Comparison of ENCODE assay signal across 25 cellular contexts in the genomic region with DNA sequence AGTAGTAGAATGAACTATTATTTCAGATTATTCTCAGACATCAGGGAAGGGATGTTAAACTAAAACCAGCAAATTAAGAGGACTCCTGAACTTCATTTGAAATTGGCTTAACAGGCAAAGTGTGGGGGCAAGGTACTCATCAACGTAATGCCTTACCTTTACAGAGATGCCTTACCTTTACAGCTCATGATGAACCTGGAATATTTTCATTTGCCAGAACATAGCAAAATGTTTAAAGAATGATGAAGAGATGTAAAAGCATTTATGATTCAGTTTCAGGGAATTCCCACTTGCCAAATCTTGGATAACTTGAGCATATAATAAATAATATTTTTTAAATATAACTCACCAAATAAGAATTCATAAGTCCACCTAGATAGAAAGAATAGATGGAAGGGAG.
"Had no signal": no experiment of that assay in that cellular context is flagged by ENCODE, and none has a peak within 500 bp of the region (broad histone marks: within the 10 kb centered on the region; RNA-seq: fewer than 3 reads in every experiment).

No MANE protein-coding gene starts in this region.

- H3K9ac ChIP-seq: neural progenitor cell, parathyroid adenoma had no signal

- H3K79me2 ChIP-seq: parathyroid adenoma had no signal

- ATAC-seq: left lobe of liver; mucosa of descending colon; right lobe of liver; stimulated activated naive B cell treated with anti-CD40 and anti-IgM and Interleukin-4, amounts not matched to agents 10 μg/mL and 1 μg/mL and 100 μg/mL, for 72 hours had no signal

- H3K27me3 Mint-ChIP-seq: naive B cell; progenitor cell of endocrine pancreas; stimulated activated naive B cell treated with anti-CD40 and anti-IgM and Interleukin-4, amounts not matched to agents 10 μg/mL and 1 μg/mL and 100 μg/mL, for 72 hours; stimulated activated naive CD8-positive, alpha-beta T cell treated with anti-CD3 and anti-CD28 coated beads, Interleukin-15, Interleukin-2, amounts not matched to agents 100 ng/mL and 50 ng/mL, for 24 hours had no signal

- H3K27ac Mint-ChIP-seq: immature natural killer cell; mesothelial cell of epicardium; naive B cell; nephron; neural progenitor cell; progenitor cell of endocrine pancreas; stimulated activated naive B cell treated with anti-CD40 and anti-IgM and Interleukin-4, amounts not matched to agents 10 μg/mL and 1 μg/mL and 100 μg/mL, for 72 hours; stimulated activated naive CD8-positive, alpha-beta T cell treated with anti-CD3 and anti-CD28 coated beads, Interleukin-15, Interleukin-2, amounts not matched to agents 100 ng/mL and 50 ng/mL, for 24 hours had no signal

- DNase-seq: colonic mucosa; effector memory CD4-positive, alpha-beta T cell; erythroblast; esophagus squamous epithelium; hypothalamus; immature natural killer cell; kidney; mesenchymal stem cell; mucosa of descending colon; naive B cell; right lobe of liver; stimulated activated CD4-positive, alpha-beta T cell treated with anti-CD3 and anti-CD28 coated beads, Interleukin-15, amount 100 ng/mL, for 24 hours; stimulated activated CD4-positive, alpha-beta T cell treated with anti-CD3 and anti-CD28 coated beads, Interleukin-2, amount 100 ng/mL, for 48 hours; stimulated activated naive B cell treated with anti-CD40 and anti-IgM and Interleukin-4, amounts not matched to agents 10 μg/mL and 1 μg/mL and 100 μg/mL, for 72 hours; upper lobe of left lung had no signal

- H3K27ac ChIP-seq: colonic mucosa, esophagus squamous epithelium, neural progenitor cell, parathyroid adenoma, right lobe of liver, thoracic aorta, tibial nerve, upper lobe of left lung had no signal

- H3K36me3 Mint-ChIP-seq: mesothelial cell of epicardium; naive B cell; neural progenitor cell; stimulated activated naive B cell treated with anti-CD40 and anti-IgM and Interleukin-4, amounts not matched to agents 10 μg/mL and 1 μg/mL and 100 μg/mL, for 72 hours had no signal

- H3K4me2 ChIP-seq: neural progenitor cell had no signal

- H2AFZ ChIP-seq: neural progenitor cell, parathyroid adenoma had no signal

- H3K4me1 ChIP-seq: colonic mucosa, esophagus squamous epithelium, neural progenitor cell, parathyroid adenoma, right lobe of liver, tibial nerve, upper lobe of left lung had no signal

- H3K27me3 ChIP-seq: colonic mucosa, esophagus squamous epithelium, neural progenitor cell, right lobe of liver, tibial nerve, upper lobe of left lung had no signal

- H3K9me3 Mint-ChIP-seq: mesothelial cell of epicardium, nephron, neural progenitor cell had no signal

- H3K4me1 Mint-ChIP-seq: immature natural killer cell; mesothelial cell of epicardium; naive B cell; nephron; neural progenitor cell; stimulated activated naive B cell treated with anti-CD40 and anti-IgM and Interleukin-4, amounts not matched to agents 10 μg/mL and 1 μg/mL and 100 μg/mL, for 72 hours had no signal

- H3K4me3 ChIP-seq: colonic mucosa, esophagus squamous epithelium, lung, mucosa of descending colon, neural progenitor cell, right lobe of liver, thoracic aorta, tibial nerve, upper lobe of left lung had no signal

- H3K4me3 Mint-ChIP-seq: immature natural killer cell; mesothelial cell of epicardium; naive B cell; nephron; neural progenitor cell; stimulated activated naive B cell treated with anti-CD40 and anti-IgM and Interleukin-4, amounts not matched to agents 10 μg/mL and 1 μg/mL and 100 μg/mL, for 72 hours; stimulated activated naive CD8-positive, alpha-beta T cell treated with anti-CD3 and anti-CD28 coated beads, Interleukin-15, Interleukin-2, amounts not matched to agents 100 ng/mL and 50 ng/mL, for 24 hours had no signal

- H3K9me3 ChIP-seq: colonic mucosa, esophagus squamous epithelium, mucosa of descending colon, right lobe of liver, thoracic aorta, tibial nerve, upper lobe of left lung had no signal

- H3K36me3 ChIP-seq: colonic mucosa, esophagus squamous epithelium, neural progenitor cell, right lobe of liver, thoracic aorta, tibial nerve, upper lobe of left lung had no signal
